ENCODE assay signal across 20 cellular contexts in the genomic region with DNA sequence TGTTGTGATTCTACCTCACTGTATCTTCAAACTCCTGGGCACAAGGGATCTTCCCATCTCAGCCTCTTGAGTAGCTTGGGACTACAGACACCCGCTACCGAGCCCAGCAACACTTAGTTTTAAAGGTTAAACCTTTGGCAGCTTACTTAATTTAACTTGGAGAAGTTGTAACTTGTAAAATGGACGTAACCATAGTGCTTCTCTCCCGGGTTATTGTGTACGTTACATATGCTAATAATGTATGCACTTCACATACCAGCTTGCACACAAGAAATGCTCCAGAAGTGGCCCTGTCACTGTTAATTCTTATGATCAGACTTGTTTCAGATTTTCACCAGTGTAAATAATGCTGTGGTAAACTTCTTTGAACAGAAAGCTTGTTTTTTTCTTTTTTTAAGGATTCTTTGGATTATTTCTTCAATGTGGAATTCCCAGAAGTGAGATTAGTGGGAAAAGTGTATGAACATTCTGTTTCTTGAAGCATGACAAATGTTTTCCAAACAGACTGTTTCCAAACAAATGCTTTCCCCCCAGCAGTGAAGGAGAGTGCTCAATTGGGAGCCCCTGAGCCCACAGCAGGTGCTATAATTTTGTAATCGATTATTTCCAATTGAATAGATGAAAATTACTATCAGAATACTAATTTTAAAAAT.
"Had no signal": no experiment of that assay in that cellular context is flagged by ENCODE, and none has a peak within 500 bp of the region (broad histone marks: within the 10 kb centered on the region; RNA-seq: fewer than 3 reads in every experiment).

No MANE protein-coding gene starts in this region.

- H3K36me3 Mint-ChIP-seq: activated CD8-positive, alpha-beta memory T cell treated with anti-CD3 and anti-CD28 coated beads, Interleukin-2, amount 10 ng/mL, durations not matched to agents 7 days and 5 days; activated naive CD8-positive, alpha-beta T cell treated with anti-CD3 and anti-CD28 coated beads, Interleukin-2, amount 10 ng/mL, durations not matched to agents 7 days and 5 days had no signal

- H3K27ac Mint-ChIP-seq: activated CD8-positive, alpha-beta memory T cell treated with anti-CD3 and anti-CD28 coated beads, Interleukin-2, amount 10 ng/mL, durations not matched to agents 7 days and 5 days; activated naive CD8-positive, alpha-beta T cell treated with anti-CD3 and anti-CD28 coated beads, Interleukin-2, amount 10 ng/mL, durations not matched to agents 7 days and 5 days; activated T-cell treated with anti-CD3 and anti-CD28 coated beads, Interleukin-2, amount 50 U/mL, for 24 hours had no signal

- H3K36me3 ChIP-seq: prostate gland, thoracic aorta had no signal

- H3K27ac ChIP-seq: epithelial cell of prostate, prostate gland, thoracic aorta had no signal

- H3K27me3 Mint-ChIP-seq: activated CD8-positive, alpha-beta memory T cell treated with anti-CD3 and anti-CD28 coated beads, Interleukin-2, amount 10 ng/mL, durations not matched to agents 7 days and 5 days had no signal

- DNase-seq: activated CD4-positive, alpha-beta T cell treated with anti-CD3 and anti-CD28 coated beads, Interleukin-2, amount 50 U/mL, for 4 hours; activated CD4-positive, CD25-positive, alpha-beta regulatory T cell treated with anti-CD3 and anti-CD28 coated beads, Interleukin-2, amount 50 U/mL, for 72 hours; activated CD8-positive, alpha-beta memory T cell treated with anti-CD3 and anti-CD28 coated beads, Interleukin-2, amount 10 ng/mL, durations not matched to agents 7 days and 5 days; activated gamma-delta T cell; activated naive CD8-positive, alpha-beta T cell treated with anti-CD3 and anti-CD28 coated beads, Interleukin-2, amount 10 ng/mL, durations not matched to agents 7 days and 5 days; activated T-cell treated with anti-CD3 and anti-CD28 coated beads, Interleukin-2, amount 50 U/mL, for 24 hours; caudate nucleus; cortex of kidney; effector memory CD4-positive, alpha-beta T cell; hypothalamus; kidney glomerular epithelial cell; naive thymus-derived CD4-positive, alpha-beta T cell; nucleus accumbens; SHP77 treated with DMSO at 0.1 percent for 48 hours; stimulated activated CD4-positive, alpha-beta T cell treated with anti-CD3 and anti-CD28 coated beads, Interleukin-12 subunit alpha, Interleukin-12 subunit beta, amount 100 ng/mL, for 4 hours; stimulated activated naive CD8-positive, alpha-beta T cell treated with anti-CD3 and anti-CD28 coated beads, Interleukin-15, Interleukin-2, amounts not matched to agents 100 U/mL and 50 U/mL, for 24 hours had no signal

- H3K4me3 Mint-ChIP-seq: activated CD8-positive, alpha-beta memory T cell treated with anti-CD3 and anti-CD28 coated beads, Interleukin-2, amount 10 ng/mL, durations not matched to agents 7 days and 5 days; activated naive CD8-positive, alpha-beta T cell treated with anti-CD3 and anti-CD28 coated beads, Interleukin-2, amount 10 ng/mL, durations not matched to agents 7 days and 5 days; activated T-cell treated with anti-CD3 and anti-CD28 coated beads, Interleukin-2, amount 50 U/mL, for 24 hours; naive thymus-derived CD4-positive, alpha-beta T cell had no signal

- H3K4me1 ChIP-seq: prostate gland had no signal

- H3K9me3 ChIP-seq: prostate gland, thoracic aorta had no signal

- H3K9me3 Mint-ChIP-seq: activated naive CD8-positive, alpha-beta T cell treated with anti-CD3 and anti-CD28 coated beads, Interleukin-2, amount 10 ng/mL, durations not matched to agents 7 days and 5 days; activated T-cell treated with anti-CD3 and anti-CD28 coated beads, Interleukin-2, amount 50 U/mL, for 24 hours; naive thymus-derived CD4-positive, alpha-beta T cell had no signal

- H3K4me3 ChIP-seq: lung, prostate gland, thoracic aorta had no signal
